22 cellular contexts compared by ENCODE assay signal in genomic region chr12:117096643-117097042, GRCh38. TPM values are rescaled to one million over a fixed set of nuclear protein-coding genes. Genes with fewer than 3 reads are reported as not detected.
DNase-seq lines count a peak whose midpoint lies in the region; ATAC-seq, FAIRE-seq and TF ChIP-seq lines count a peak whose summit lies in the region.
"Had no signal": no experiment of that assay in that cellular context is flagged by ENCODE, and none has a peak within 500 bp of the region (broad histone marks: within the 10 kb centered on the region; RNA-seq: fewer than 3 reads in every experiment).

No MANE protein-coding gene starts in this region.

- H3K27ac ChIP-seq in BLaER1 (no peak overlapping the region), K562 (ENCODE audit: extremely low read depth, low read depth, low read length) (no peak overlapping the region), pancreas (peak overlapping the region; percentile 6 to 95 (median 50))
- H3K27ac ChIP-seq: testis had no signal

- peaks cover 34% of the 10 kb centered on the region for H3K79me2 ChIP-seq in K562 (ENCODE audit: control insufficient read depth, insufficient read depth, low read length)

- CTCF ChIA-PET in Calu3 (lab: Charles Lee) (interaction anchor here (0.9 to 1.1 kb wide), 2 partner anchors 9 to 34 kb away, joined by 3 read pairs; no protein-coding TSS in a partner anchor), K562 (lab: Yijun Ruan, JAX; ENCODE audit: low intra/inter-chr PET ratio) (no interaction called here), WTC11 (lab: Charles Lee) (interaction anchor here (1.0 to 4.1 kb wide), 3 partner anchors 22 to 388 kb away, joined by 3 to 28 read pairs (median 4); no protein-coding TSS in a partner anchor)

- no peak overlapping the region for H2AFZ ChIP-seq in K562 (ENCODE audit: low read depth, low read length)

- DNase-seq in Calu3 (no peak), K562 (ENCODE audit: extremely low read depth in 1 of 4, low spot score in 3 of 4) (no peak), pancreas (peak in 1 of 6 donors; percentile 50), WTC11 (ENCODE audit: low spot score) (no peak), natural killer cell (no peak)
- DNase-seq: activated CD4-positive, alpha-beta memory T cell treated with anti-CD3 and anti-CD28 coated beads, Interleukin-2, amount 10 ng/mL, durations not matched to agents 7 days and 5 days; activated CD4-positive, CD25-positive, alpha-beta regulatory T cell; activated naive CD4-positive, alpha-beta T cell treated with Interleukin-2 at 50 U/mL for 16 hours; activated T-cell treated with anti-CD3 and anti-CD28 coated beads for 4 hours; amniotic stem cell; Caco-2; EL; erythroblast; foreskin melanocyte; mammary epithelial cell; testis had no signal

- no peak overlapping the region for H3K9ac ChIP-seq in BLaER1
- H3K9ac ChIP-seq in K562 (ENCODE audit: insufficient read depth in 1 of 2, low read depth in 2 of 2, low read length in 2 of 2) = no peak overlapping the region; a peak in 1 of 4 replicates

- in situ Hi-C loops in K562 (cut with MboI) = no loop called here

- TF ChIP-seq EP300 in K562 (IDR thresholded peaks at IDR 0.05; ENCODE audit: low read length) = no peak

- POLR2A ChIA-PET in K562 (lab: Yijun Ruan, JAX) (interaction anchor here (1.2 to 2.1 kb wide), 2 partner anchors 10 to 18 kb away, joined by 3 to 9 read pairs; no protein-coding TSS in a partner anchor), WTC11 (lab: Charles Lee) (no interaction called here)

- H3K36me3 ChIP-seq in BLaER1 = no peaks in the 10 kb centered on the region
- H3K36me3 ChIP-seq in K562 (ENCODE audit: control insufficient read depth, insufficient read depth, low read length) = no peaks in the 10 kb centered on the region
- no peaks in the 10 kb centered on the region for H3K36me3 ChIP-seq in pancreas

- H3K4me2 ChIP-seq in BLaER1 (peak overlapping the region; percentile 99), K562 (ENCODE audit: insufficient read depth, low read length) (no peak overlapping the region)

- 77% methylated on average over 9 of the region's 9 CpGs for WGBS in K562 (ENCODE audit: insufficient coverage, low coverage, missing lambda C conversion rate)
- WGBS in pancreas, 2 donors = 14 to 20% methylated on average over 9 of the region's 9 CpGs

- H3K4me1 Mint-ChIP-seq in Calu3 (ENCODE audit: low read depth, unreplicated experiment) (peaks cover 49% of the 10 kb centered on the region), WTC11 (peaks cover 16% of the 10 kb centered on the region), natural killer cell (peaks cover 23 to 37% of the 10 kb centered on the region in 2 donors)

- H3K27ac Mint-ChIP-seq in Calu3 (ENCODE audit: unreplicated experiment) (peak overlapping the region; percentile 99), WTC11 (no peak overlapping the region), natural killer cell (peak overlapping the region in 1 of 2 donors; percentile 27)
- H3K27ac Mint-ChIP-seq: activated CD4-positive, alpha-beta memory T cell treated with anti-CD3 and anti-CD28 coated beads, Interleukin-2, amount 10 ng/mL, durations not matched to agents 7 days and 5 days had no signal

- TF ChIP-seq CTCF in Calu3 (IDR thresholded peaks at IDR 0.05; ENCODE audit: unreplicated experiment) (no peak), K562 (IDR thresholded peaks at IDR 0.05 in 2 of 3, conservative IDR thresholded peaks at IDR 0.05 in 1 of 3; ENCODE audit: insufficient read depth in 2 of 3, low read depth in 1 of 3, low read length in 3 of 3) (no peak), pancreas (IDR thresholded peaks at IDR 0.05) (no peak), WTC11 (IDR thresholded peaks at IDR 0.05) (no peak), natural killer cell (IDR thresholded peaks at IDR 0.05) (no peak)

- H3K27me3 Mint-ChIP-seq in Calu3 (ENCODE audit: unreplicated experiment) (no peaks in the 10 kb centered on the region), WTC11 (ENCODE audit: low read depth) (peaks cover 29% of the 10 kb centered on the region), natural killer cell (ENCODE audit: low read depth in 2 of 2) (peaks cover 0 to 3% of the 10 kb centered on the region in 2 donors)
- H3K27me3 Mint-ChIP-seq: central memory CD8-positive, alpha-beta T cell had no signal

- no peak overlapping the region for H3K4me3 ChIP-seq in BLaER1
- H3K4me3 ChIP-seq in K562 = no peak overlapping the region
- H3K4me3 ChIP-seq in pancreas = peak overlapping the region in 2 of 4 donors; percentile 90 to 91
- H3K4me3 ChIP-seq: testis had no signal

- intact Hi-C loops in Calu3 (cut with micrococcal nuclease; ENCODE audit: unreplicated experiment) (loop anchor here (5.0 kb wide), 1 partner anchor 69 kb away; no protein-coding TSS in a partner anchor), K562 (cut with micrococcal nuclease) (no loop called here), pancreas (cut with DNase I) (no loop called here), natural killer cell (cut with micrococcal nuclease) (no loop called here)

- TF ChIP-seq RAD21 in K562 (CRISPR knock-in tag; conservative IDR thresholded peaks at IDR 0.05 in 1 of 2, IDR thresholded peaks at IDR 0.05 in 1 of 2) = no peak

- peaks cover 53% of the 10 kb centered on the region for H4K20me1 ChIP-seq in BLaER1
- H4K20me1 ChIP-seq in K562 (replicated peaks; ENCODE audit: control insufficient read depth, insufficient read depth, low read length) = peaks cover 5% of the 10 kb centered on the region

- H3K9me1 ChIP-seq in K562 (ENCODE audit: control insufficient read depth, insufficient read depth, low read length) = no peaks in the 10 kb centered on the region

- FAIRE-seq in K562 (lab: Jason Lieb, UNC) = no peak
- no peak for FAIRE-seq in pancreas (lab: Jason Lieb, UNC)
- FAIRE-seq: keratinocyte, RCC 7860 had no signal

- peak overlapping the region; percentile 97 for H3K4me3 Mint-ChIP-seq in Calu3 (ENCODE audit: low read depth, unreplicated experiment)
- H3K4me3 Mint-ChIP-seq in WTC11 = no peak overlapping the region
- no peak overlapping the region for H3K4me3 Mint-ChIP-seq in natural killer cell
- H3K4me3 Mint-ChIP-seq: activated CD4-positive, alpha-beta memory T cell treated with anti-CD3 and anti-CD28 coated beads, Interleukin-2, amount 10 ng/mL, durations not matched to agents 7 days and 5 days had no signal

- no peak for TF ChIP-seq POLR2A in K562 (conservative IDR thresholded peaks at IDR 0.05)

- no peaks in the 10 kb centered on the region for H3K9me3 Mint-ChIP-seq in Calu3 (ENCODE audit: low read depth, unreplicated experiment)
- H3K9me3 Mint-ChIP-seq in WTC11 = no peaks in the 10 kb centered on the region
- H3K9me3 Mint-ChIP-seq in natural killer cell = no peaks in the 10 kb centered on the region
- H3K9me3 Mint-ChIP-seq: activated CD4-positive, alpha-beta memory T cell treated with anti-CD3 and anti-CD28 coated beads, Interleukin-2, amount 10 ng/mL, durations not matched to agents 7 days and 5 days; central memory CD8-positive, alpha-beta T cell had no signal

- BruUV-seq in Calu3 (replicated peaks; lab: Mats Ljungman, UMichigan) = no TSS peak
- no TSS peak for BruUV-seq in K562 (replicated peaks; lab: Mats Ljungman, UMichigan)

- H3K27me3 ChIP-seq in BLaER1 (peaks cover 37% of the 10 kb centered on the region), K562 (ENCODE audit: control insufficient read depth in 2 of 2, insufficient read depth in 2 of 2, low read length in 2 of 2) (peaks cover 2 to 12% of the 10 kb centered on the region in 2 experiments; a peak in 3 of 5 replicates), pancreas (no peaks in the 10 kb centered on the region)
- H3K27me3 ChIP-seq: testis had no signal

- H3K4me1 ChIP-seq in BLaER1 (peaks cover 78% of the 10 kb centered on the region), K562 (replicated peaks in 1 of 2; ENCODE audit: control insufficient read depth in 2 of 2, insufficient read depth in 2 of 2, low read length in 2 of 2) (peaks cover 10 to 34% of the 10 kb centered on the region in 2 experiments), pancreas (peaks cover 23 to 49% (median 25%) of the 10 kb centered on the region in 3 donors)

- H3K36me3 Mint-ChIP-seq in Calu3 (ENCODE audit: insufficient read depth, unreplicated experiment) (peaks cover 89% of the 10 kb centered on the region), WTC11 (no peaks in the 10 kb centered on the region), natural killer cell (no peaks in the 10 kb centered on the region)

- H3K9me3 ChIP-seq in BLaER1 (no peaks in the 10 kb centered on the region), K562 (replicated peaks; ENCODE audit: control insufficient read depth, insufficient read depth, low read depth, low read length) (no peaks in the 10 kb centered on the region), pancreas (no peaks in the 10 kb centered on the region)
- H3K9me3 ChIP-seq: Caco-2, testis had no signal

- ATAC-seq in K562 (no peak), pancreas (no peak), WTC11 (no peak), GM21786 (IDR thresholded peaks at IDR 0.05; ENCODE audit: unreplicated experiment) (no peak), natural killer cell (no peak)

TF ChIP-seq in K562, 482 proteins besides CTCF, POLR2A, EP300 and RAD21 (continues in another document):
- no peak for TF ChIP-seq BRF1 (IDR thresholded peaks at IDR 0.05; ENCODE audit: borderline replicate concordance, extremely low read depth, insufficient read length)

RNA-seq across cellular contexts. Expression of gene TESC, which starts 2.6 kb away (rescaled TPM):
- total RNA-seq in Calu3 (2022) = 647 and 669 TPM in 2 replicates
- total RNA-seq in K562 (2011; cell fraction: chromatin; rRNA removed; ENCODE audit: low replicate concordance) = 16.2 and 42.2 TPM in 2 replicates
- 30.9 and 35.9 TPM in 2 replicates for total RNA-seq in K562 (2011; cell fraction: nucleolus; rRNA removed)
- 12.6 and 19.2 TPM in 2 replicates for total RNA-seq in K562 (2011; cell fraction: nucleoplasm; rRNA removed)
- 25.2 and 30.4 TPM in 2 replicates for total RNA-seq in K562 (2014; rRNA removed)
- total RNA-seq in K562 (2014; rRNA removed; fragmentation: Illumina TruSeq; extraction: Trizol) = 11.5 and 13.4 TPM in 2 replicates
- 11.6 and 12.6 TPM in 2 replicates for total RNA-seq in K562 (2015; rRNA removed; fragmentation: Illumina TruSeq; extraction: Trizol)
- 28.9 and 31.6 TPM in 2 replicates for total RNA-seq in K562 (2021)
- 21.7 and 25.3 TPM in 2 replicates for polyA plus RNA-seq in K562 (2011; rRNA removed)
- polyA plus RNA-seq in K562 (2011; cell fraction: cytosol; rRNA removed) = 27.4 and 44.2 TPM in 2 replicates
- polyA plus RNA-seq in K562 (2011; cell fraction: nucleus; rRNA removed) = 24.7 and 34.1 TPM in 2 replicates
- 14.6 and 21.7 TPM in 2 replicates for polyA plus RNA-seq in K562 (2012)
- polyA plus RNA-seq in K562 (2014; fragmentation: Illumina TruSeq; extraction: Trizol) = 17.8 and 20.7 TPM in 2 replicates
- 1 to 10 TPM in 1 of 2 experiments, under 1 TPM in 1; 0.96 to 2.0 TPM for polyA plus RNA-seq in K562 (2014; fragmentation: Nextera tagmentation; extraction: Ambion mirVana)
- 31.8 and 32.9 TPM in 2 replicates for polyA plus RNA-seq in K562 (2014; rRNA removed)
- 9.3 and 10.6 TPM in 2 replicates for polyA minus RNA-seq in K562 (2011; rRNA and poly(A)+ RNA removed)
- 7.7 and 8.3 TPM in 2 replicates for polyA minus RNA-seq in K562 (2011; cell fraction: cytosol; rRNA and poly(A)+ RNA removed)
- 18.8 and 20.2 TPM in 2 replicates for polyA minus RNA-seq in K562 (2011; cell fraction: nucleus; rRNA and poly(A)+ RNA removed)
- 10 to 100 TPM; 50.3 to 83.2 (median 62.1) TPM for total RNA-seq in pancreas
- 10 to 100 TPM; 59.0 to 64.7 TPM for polyA plus RNA-seq in pancreas
- 10.8 to 15.5 TPM (median 14.9 TPM) in 3 replicates for total RNA-seq in WTC11 (2021)
- 10 to 100 TPM; 21.7 to 30.8 (median 26.2) TPM for total RNA-seq in natural killer cell
- total RNA-seq: osteocyte had no signal
- polyA plus RNA-seq: mammary epithelial cell had no signal

Comparison
In these comparisons a context has a peak if more than half of its experiments do, and no peak if none do; other contexts are left out.
1. H3K27ac ChIP-seq: peak in pancreas (4 of 4); none in BLaER1 (single experiment) and K562 (single experiment).